In the genomic region with DNA sequence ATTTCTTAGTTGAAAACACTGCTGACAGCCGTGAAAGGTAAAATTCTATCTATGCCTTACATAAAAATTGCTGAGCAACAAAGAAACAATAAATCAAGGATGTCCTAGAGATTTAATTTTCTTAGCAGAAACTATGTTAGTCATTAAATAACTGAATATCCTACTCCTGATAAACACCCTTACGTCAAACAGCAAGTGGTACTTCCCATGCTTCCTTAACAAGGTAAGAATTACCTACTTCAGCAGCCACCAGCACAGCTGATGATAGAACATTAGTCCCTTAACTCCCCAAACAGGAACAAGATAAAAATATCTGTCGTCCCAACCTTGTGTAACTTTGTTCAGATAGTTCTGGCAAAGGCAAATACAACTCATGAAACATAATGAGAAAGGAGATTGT, we compare ENCODE assay signal across 1 cellular context.
TF ChIP-seq lines count a peak whose summit lies in the region.

No MANE protein-coding gene starts in this region.

TF ChIP-seq in WTC11, 78 proteins besides CTCF, POLR2A, EP300 and RAD21 (continued from another document):
- TF ChIP-seq NFE2L1 (CRISPR knock-in tag; IDR thresholded peaks at IDR 0.05) (no peak), PRRX2 (CRISPR knock-in tag; IDR thresholded peaks at IDR 0.05) (no peak), NFYB (CRISPR knock-in tag; conservative IDR thresholded peaks at IDR 0.05; ENCODE audit: low read depth) (no peak), MXD4 (CRISPR knock-in tag; IDR thresholded peaks at IDR 0.05; ENCODE audit: borderline replicate concordance) (no peak), RORB (CRISPR knock-in tag; IDR thresholded peaks at IDR 0.05) (no peak), MYBL2 (CRISPR knock-in tag; IDR thresholded peaks at IDR 0.05) (no peak), JUN (CRISPR knock-in tag; IDR thresholded peaks at IDR 0.05) (no peak), CREB1 (CRISPR knock-in tag; IDR thresholded peaks at IDR 0.05) (no peak), ZBTB21 (CRISPR knock-in tag; IDR thresholded peaks at IDR 0.05; ENCODE audit: borderline replicate concordance) (no peak), RELA (CRISPR knock-in tag; IDR thresholded peaks at IDR 0.05; ENCODE audit: borderline replicate concordance) (no peak), ZNF263 (CRISPR knock-in tag; IDR thresholded peaks at IDR 0.05; ENCODE audit: low read depth) (no peak)
- TF ChIP-seq, protein P1, sequence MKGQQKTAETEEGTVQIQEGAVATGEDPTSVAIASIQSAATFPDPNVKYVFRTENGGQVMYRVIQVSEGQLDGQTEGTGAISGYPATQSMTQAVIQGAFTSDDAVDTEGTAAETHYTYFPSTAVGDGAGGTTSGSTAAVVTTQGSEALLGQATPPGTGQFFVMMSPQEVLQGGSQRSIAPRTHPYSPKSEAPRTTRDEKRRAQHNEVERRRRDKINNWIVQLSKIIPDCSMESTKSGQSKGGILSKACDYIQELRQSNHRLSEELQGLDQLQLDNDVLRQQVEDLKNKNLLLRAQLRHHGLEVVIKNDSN (CRISPR knock-in tag; IDR thresholded peaks at IDR 0.05) = no peak
- TF ChIP-seq, protein P2, sequence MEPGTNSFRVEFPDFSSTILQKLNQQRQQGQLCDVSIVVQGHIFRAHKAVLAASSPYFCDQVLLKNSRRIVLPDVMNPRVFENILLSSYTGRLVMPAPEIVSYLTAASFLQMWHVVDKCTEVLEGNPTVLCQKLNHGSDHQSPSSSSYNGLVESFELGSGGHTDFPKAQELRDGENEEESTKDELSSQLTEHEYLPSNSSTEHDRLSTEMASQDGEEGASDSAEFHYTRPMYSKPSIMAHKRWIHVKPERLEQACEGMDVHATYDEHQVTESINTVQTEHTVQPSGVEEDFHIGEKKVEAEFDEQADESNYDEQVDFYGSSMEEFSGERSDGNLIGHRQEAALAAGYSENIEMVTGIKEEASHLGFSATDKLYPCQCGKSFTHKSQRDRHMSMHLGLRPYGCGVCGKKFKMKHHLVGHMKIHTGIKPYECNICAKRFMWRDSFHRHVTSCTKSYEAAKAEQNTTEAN (CRISPR knock-in tag; IDR thresholded peaks at IDR 0.05) = no peak
